In the genomic region with DNA sequence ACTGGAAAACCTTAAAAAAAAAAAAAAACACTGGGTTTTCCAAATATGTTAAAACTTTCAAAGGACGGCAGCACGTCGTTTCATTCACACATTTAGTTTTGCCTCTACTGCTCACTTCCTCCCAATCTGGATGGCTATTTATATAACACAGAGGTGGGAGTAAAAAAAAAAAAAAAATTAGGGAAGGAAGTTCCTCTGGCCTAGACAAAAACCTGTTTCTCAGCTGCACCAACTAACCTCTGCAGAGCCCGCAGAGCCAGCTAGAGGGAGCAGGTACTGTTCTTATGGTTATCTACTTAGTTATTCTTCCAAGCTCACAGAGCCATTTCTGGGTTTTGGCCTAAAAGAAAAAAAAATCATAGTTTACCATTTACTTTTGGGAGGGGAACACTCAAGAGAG, we compare ENCODE assay signal across 9 cellular contexts. TPM values are rescaled to one million over a fixed set of nuclear protein-coding genes. Genes with fewer than 3 reads are reported as not detected.
A peak's percentile ranks its signal among the peaks of the same experiment; 100 is the strongest.
DNase-seq lines count a peak whose midpoint lies in the region; ATAC-seq and TF ChIP-seq lines count a peak whose summit lies in the region.
"Had no signal": no experiment of that assay in that cellular context is flagged by ENCODE, and none has a peak within 500 bp of the region (broad histone marks: within the 10 kb centered on the region; RNA-seq: fewer than 3 reads in every experiment).

No MANE protein-coding gene starts in this region.

- no peaks in the 10 kb centered on the region for H3K4me1 Mint-ChIP-seq in T-helper 17 cell

- H3K27ac Mint-ChIP-seq in T-helper 17 cell: no peak overlapping the region
- H3K27ac Mint-ChIP-seq: activated CD4-positive, alpha-beta memory T cell treated with anti-CD3 and anti-CD28 coated beads for 36 hours had no signal

- DNase-seq in H7 (peak; percentile 49), T-helper 17 cell (no peak), left cardiac atrium (no peak), retinal pigment epithelial cell (ENCODE audit: low read depth) (no peak), AG20443 (ENCODE audit: low spot score) (no peak), gastrocnemius medialis (no peak), middle frontal gyrus (ENCODE audit: extremely low spot score, low spot score) (no peak)
- DNase-seq: activated CD4-positive, alpha-beta memory T cell treated with anti-CD3 and anti-CD28 coated beads for 36 hours had no signal

- H3K9me3 ChIP-seq in T-helper 17 cell (ENCODE audit: control insufficient read depth, low read length, poor library complexity, severe bottlenecking): no peaks in the 10 kb centered on the region
- H3K9me3 ChIP-seq in gastrocnemius medialis: no peaks in the 10 kb centered on the region

- H3K4me3 Mint-ChIP-seq in T-helper 17 cell: no peak overlapping the region
- H3K4me3 Mint-ChIP-seq: activated CD4-positive, alpha-beta memory T cell treated with anti-CD3 and anti-CD28 coated beads for 36 hours had no signal

- 0 out of 2 replicates have a peak, but pooled peaks cover 2% of the 10 kb centered on the region for H3K36me3 ChIP-seq in H7 (replicated peaks; ENCODE audit: control insufficient read depth, insufficient read depth, low read length)
- H3K36me3 ChIP-seq in gastrocnemius medialis: peaks cover 0 to 64% of the 10 kb centered on the region in 2 donors

- TF ChIP-seq CTCF in retinal pigment epithelial cell (conservative IDR thresholded peaks at IDR 0.05; ENCODE audit: low read depth, low read length) (peak; percentile 36), gastrocnemius medialis (IDR thresholded peaks at IDR 0.05 in 4 of 5, conservative IDR thresholded peaks at IDR 0.05 in 1 of 5) (peak in 2 of 5 experiments; percentile 26 to 28)

- no peak for TF ChIP-seq POLR2A in gastrocnemius medialis (IDR thresholded peaks at IDR 0.05)

- no peaks in the 10 kb centered on the region for H3K27me3 Mint-ChIP-seq in T-helper 17 cell
- H3K27me3 Mint-ChIP-seq: activated CD4-positive, alpha-beta memory T cell treated with anti-CD3 and anti-CD28 coated beads for 36 hours had no signal

- no peaks in the 10 kb centered on the region for H3K27me3 ChIP-seq in H7 (ENCODE audit: control insufficient read depth, insufficient read depth, low read length)
- H3K27me3 ChIP-seq in gastrocnemius medialis: no peaks in the 10 kb centered on the region

- intact Hi-C loops in left cardiac atrium (cut with DNase I) (no loop called here), gastrocnemius medialis (cut with DNase I; ENCODE audit: low total_unique reads) (no loop called here)

- no peak overlapping the region for H3K4me3 ChIP-seq in H7 (ENCODE audit: insufficient read depth, low read depth, low read length)
- H3K4me3 ChIP-seq in retinal pigment epithelial cell (ENCODE audit: low read length): no peak overlapping the region
- H3K4me3 ChIP-seq in gastrocnemius medialis: no peak overlapping the region

- ATAC-seq in T-helper 17 cell (peak; percentile 39), left cardiac atrium (peak; percentile 44 to 65), gastrocnemius medialis (no peak), GM18870 (IDR thresholded peaks at IDR 0.05; ENCODE audit: unreplicated experiment) (no peak)

- peak overlapping the region in 1 of 4 donors; percentile 29 for H3K27ac ChIP-seq in gastrocnemius medialis

- in situ Hi-C loops in gastrocnemius medialis (cut with MboI; ENCODE audit: low sequenced_read_pairs in 4 of 4): no loop called here

- peaks cover 0 to 3% of the 10 kb centered on the region in 2 donors for H3K4me1 ChIP-seq in gastrocnemius medialis

- peaks cover 5% of the 10 kb centered on the region for H3K36me3 Mint-ChIP-seq in T-helper 17 cell (ENCODE audit: low read depth)

RNA-seq across cellular contexts. Expression of a gene that starts 28.1 kb away (rescaled TPM):
- 0.85 and 2.5 TPM in 2 replicates for total RNA-seq in H7 (2014; rRNA removed; shearing (Covaris generic))
- total RNA-seq in T-helper 17 cell (1 to 10 TPM; 1.7 to 8.0 TPM), left cardiac atrium (1 to 10 TPM; 3.6 to 5.2 TPM), gastrocnemius medialis (10 to 100 TPM in 3 of 4 donors, 1 to 10 TPM in 1; 5.4 to 54.1 (median 14.1) TPM)

RNA-seq across cellular contexts. Expression of a gene that starts 38.9 kb away (rescaled TPM):
- total RNA-seq in H7 (2014; rRNA removed; shearing (Covaris generic)): 10.3 and 15.1 TPM in 2 replicates
- total RNA-seq in T-helper 17 cell: 10 to 100 TPM; 13.6 to 22.5 TPM
- total RNA-seq in left cardiac atrium: 10 to 100 TPM; 12.6 to 15.4 TPM
- total RNA-seq in gastrocnemius medialis: 10 to 100 TPM; 21.4 to 48.0 (median 35.2) TPM

Comparison
In these comparisons a context has a peak if more than half of its experiments do, and no peak if none do; other contexts are left out.
1. ATAC-seq: peak in T-helper 17 cell (single experiment) and left cardiac atrium (2 of 2); none in gastrocnemius medialis (0 of 2) and GM18870 (single experiment).